Comparison of ENCODE assay signal across 13 cellular contexts in the genomic region with DNA sequence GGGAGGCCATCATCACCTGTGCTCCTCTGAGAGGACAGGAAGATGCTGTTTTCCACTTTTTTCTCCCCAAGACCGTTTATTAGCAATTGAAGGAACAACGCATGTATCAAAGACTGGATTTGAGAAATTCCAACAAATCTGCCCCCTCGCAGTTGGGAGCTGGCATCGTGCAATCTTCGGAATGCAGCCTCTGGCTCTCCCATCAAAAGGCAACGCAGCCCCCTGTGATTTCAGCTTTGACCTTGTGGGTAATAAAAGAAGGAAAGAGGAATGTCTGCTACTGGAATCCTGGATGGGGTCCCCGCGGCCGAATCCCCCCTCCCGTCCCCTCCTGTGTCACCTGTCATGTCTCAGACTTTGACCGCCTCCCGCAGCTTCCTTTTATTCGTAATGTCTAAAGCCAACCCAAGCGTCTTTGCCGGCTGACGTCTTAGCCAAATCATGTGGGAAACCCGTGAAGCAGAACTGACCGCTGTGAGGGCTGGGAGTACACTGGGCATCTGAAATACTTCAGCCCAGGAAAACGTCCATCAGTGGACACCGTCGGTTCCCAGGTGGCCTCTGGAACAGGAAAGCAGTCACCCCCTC.
A peak's percentile ranks its signal among the peaks of the same experiment; 100 is the strongest.
DNase-seq lines count a peak whose midpoint lies in the region; ATAC-seq, FAIRE-seq and TF ChIP-seq lines count a peak whose summit lies in the region.
"Had no signal": no experiment of that assay in that cellular context is flagged by ENCODE, and none has a peak within 500 bp of the region (broad histone marks: within the 10 kb centered on the region; RNA-seq: fewer than 3 reads in every experiment).

No MANE protein-coding gene starts in this region.

- H3K4me1 ChIP-seq in lower lobe of right lung = peaks cover 12% of the 10 kb centered on the region

- TF ChIP-seq CTCF in astrocyte of the spinal cord (IDR thresholded peaks at IDR 0.05; ENCODE audit: low read depth, low read length) (no peak), lower lobe of right lung (IDR thresholded peaks at IDR 0.05) (no peak)

- peak overlapping the region in 1 of 2 donors; percentile 48 for H3K4me3 Mint-ChIP-seq in stimulated activated naive B cell treated with anti-CD40 and anti-IgM and Interleukin-4, amounts not matched to agents 10 μg/mL and 1 μg/mL and 100 μg/mL, for 72 hours
- H3K4me3 Mint-ChIP-seq: mesothelial cell of epicardium had no signal

- DNase-seq in GM18507 (ENCODE audit: extremely low spot score, insufficient read length, low read depth) (no peak), astrocyte of the spinal cord (ENCODE audit: low read depth, low spot score) (peak; percentile 9), lower lobe of right lung (peak; percentile 39), NCI-H748 treated with DMSO at 0.1 percent for 48 hours (lab: John Stamatoyannopoulos, UW) (no peak), NCI-H82 treated with DMSO at 0.1 percent for 48 hours (lab: John Stamatoyannopoulos, UW; ENCODE audit: unreplicated experiment) (no peak), NCI-H1105 (lab: John Stamatoyannopoulos, UW) (no peak)
- peak; percentile 46 for DNase-seq in stimulated activated naive B cell treated with anti-CD40 and anti-IgM and Interleukin-4, amounts not matched to agents 10 μg/mL and 1 μg/mL and 100 μg/mL, for 72 hours
- no peak for DNase-seq in stimulated activated CD4-positive, alpha-beta T cell treated with anti-CD3 and anti-CD28 coated beads, Interleukin-4, amount 100 ng/mL, for 24 hours
- DNase-seq: activated CD4-positive, alpha-beta T cell treated with anti-CD3 and anti-CD28 coated beads, Interleukin-2, amount 50 U/mL, for 48 hours; KG1; NCI-H2029 had no signal

- no peaks in the 10 kb centered on the region for H3K9me3 ChIP-seq in lower lobe of right lung

- no peaks in the 10 kb centered on the region for H3K36me3 Mint-ChIP-seq in stimulated activated naive B cell treated with anti-CD40 and anti-IgM and Interleukin-4, amounts not matched to agents 10 μg/mL and 1 μg/mL and 100 μg/mL, for 72 hours

- FAIRE-seq in GM18507 (lab: Jason Lieb, UNC) = peak; percentile 47

- H3K9me3 Mint-ChIP-seq in stimulated activated naive B cell treated with anti-CD40 and anti-IgM and Interleukin-4, amounts not matched to agents 10 μg/mL and 1 μg/mL and 100 μg/mL, for 72 hours = no peaks in the 10 kb centered on the region
- H3K9me3 Mint-ChIP-seq: mesothelial cell of epicardium had no signal

- no peak for ATAC-seq in lower lobe of right lung
- ATAC-seq in stimulated activated naive B cell treated with anti-CD40 and anti-IgM and Interleukin-4, amounts not matched to agents 10 μg/mL and 1 μg/mL and 100 μg/mL, for 72 hours (replicated peaks) = peak; percentile 78 to 87
- ATAC-seq: HCT116 had no signal

- H3K27ac ChIP-seq in lower lobe of right lung = no peak overlapping the region

- H3K4me3 ChIP-seq in astrocyte of the spinal cord (ENCODE audit: low read depth, low read length) = no peak overlapping the region
- no peak overlapping the region for H3K4me3 ChIP-seq in lower lobe of right lung

- intact Hi-C loops in lower lobe of right lung (cut with DNase I) = no loop called here

- peaks cover 28 to 32% of the 10 kb centered on the region in 2 donors for H3K4me1 Mint-ChIP-seq in stimulated activated naive B cell treated with anti-CD40 and anti-IgM and Interleukin-4, amounts not matched to agents 10 μg/mL and 1 μg/mL and 100 μg/mL, for 72 hours

- no peaks in the 10 kb centered on the region for H3K27me3 ChIP-seq in lower lobe of right lung (ENCODE audit: low read depth)

- H3K27ac Mint-ChIP-seq in stimulated activated naive B cell treated with anti-CD40 and anti-IgM and Interleukin-4, amounts not matched to agents 10 μg/mL and 1 μg/mL and 100 μg/mL, for 72 hours = peak overlapping the region; percentile 77
- H3K27ac Mint-ChIP-seq: mesothelial cell of epicardium had no signal

- peaks cover 35 to 38% of the 10 kb centered on the region in 2 donors for H3K27me3 Mint-ChIP-seq in stimulated activated naive B cell treated with anti-CD40 and anti-IgM and Interleukin-4, amounts not matched to agents 10 μg/mL and 1 μg/mL and 100 μg/mL, for 72 hours

- no peaks in the 10 kb centered on the region for H3K36me3 ChIP-seq in lower lobe of right lung

- in situ Hi-C loops in astrocyte of the spinal cord (cut with HindIII; ENCODE audit: low sequenced_read_pairs) = no loop called here

Comparison
In these comparisons a context has a peak if more than half of its experiments do, and no peak if none do; other contexts are left out.
1. DNase-seq: peak in astrocyte of the spinal cord (single experiment), lower lobe of right lung (single experiment) and stimulated activated naive B cell treated with anti-CD40 and anti-IgM and Interleukin-4, amounts not matched to agents 10 μg/mL and 1 μg/mL and 100 μg/mL, for 72 hours (single experiment); none in GM18507 (single experiment), NCI-H748 treated with DMSO at 0.1 percent for 48 hours (single experiment), stimulated activated CD4-positive, alpha-beta T cell treated with anti-CD3 and anti-CD28 coated beads, Interleukin-4, amount 100 ng/mL, for 24 hours (single experiment), NCI-H82 treated with DMSO at 0.1 percent for 48 hours (single experiment) and NCI-H1105 (single experiment).
2. ATAC-seq: peak in stimulated activated naive B cell treated with anti-CD40 and anti-IgM and Interleukin-4, amounts not matched to agents 10 μg/mL and 1 μg/mL and 100 μg/mL, for 72 hours (2 of 2); none in lower lobe of right lung (0 of 2).